30 cellular contexts compared by ENCODE assay signal in the genomic region with DNA sequence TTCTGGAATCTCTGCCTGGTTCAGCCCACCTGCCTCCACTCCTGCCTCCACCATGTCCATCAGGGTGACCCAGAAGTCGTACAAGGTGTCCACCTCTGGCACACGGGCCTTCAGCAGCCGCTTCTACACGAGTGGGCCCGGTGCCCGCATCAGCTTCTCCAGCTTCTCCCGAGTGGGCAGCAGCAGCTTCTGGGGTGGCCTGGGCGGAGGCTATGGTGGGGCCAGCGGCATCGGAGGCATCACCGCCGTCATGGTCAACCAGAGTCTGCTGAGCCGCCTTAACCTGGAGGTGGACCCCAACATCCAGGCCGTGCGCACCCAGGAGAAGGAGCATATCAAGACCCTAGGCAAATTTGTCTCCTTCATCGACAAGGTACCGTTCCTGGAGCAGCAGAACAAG. TPM values are rescaled to one million over a fixed set of nuclear protein-coding genes. Genes with fewer than 3 reads are reported as not detected.
"Had no signal": no experiment of that assay in that cellular context is flagged by ENCODE, and none has a peak within 500 bp of the region (broad histone marks: within the 10 kb centered on the region; RNA-seq: fewer than 3 reads in every experiment).

No MANE protein-coding gene starts in this region.

- H3K27ac ChIP-seq: colonic mucosa, epithelial cell of prostate, esophagus squamous epithelium, gastrocnemius medialis, heart right ventricle, left lung, lower lobe of right lung had no signal

- ATAC-seq: effector memory CD8-positive, alpha-beta T cell; esophagus mucosa; gastrocnemius medialis; heart right ventricle; left lung; left ventricle myocardium superior; lower lobe of right lung; mucosa of descending colon had no signal

- DNase-seq: colonic mucosa; cortex of kidney; effector CD8-positive, alpha-beta T cell; effector memory CD8-positive, alpha-beta T cell; erythroblast; esophagus squamous epithelium; foreskin fibroblast; foreskin melanocyte; gastrocnemius medialis; glutamatergic neuron; head of caudate nucleus; heart right ventricle; hippocampal formation; kidney glomerular epithelial cell; left ventricle myocardium superior; lower lobe of right lung; mesenchymal stem cell; mucosa of descending colon had no signal

- H3K27me3 ChIP-seq: colonic mucosa, esophagus squamous epithelium, gastrocnemius medialis, heart right ventricle, left lung had no signal

- FAIRE-seq: endometrium, islet of Langerhans, keratinocyte had no signal

- H3K4me3 ChIP-seq: colonic mucosa, esophagus squamous epithelium, gastrocnemius medialis, heart right ventricle, left lung, lower lobe of right lung, mucosa of descending colon had no signal

- H3K4me1 ChIP-seq: colonic mucosa, esophagus squamous epithelium, gastrocnemius medialis, heart right ventricle, left lung, lower lobe of right lung had no signal

- H3K36me3 ChIP-seq: colonic mucosa, esophagus squamous epithelium, gastrocnemius medialis, heart right ventricle, left lung, lower lobe of right lung had no signal

- H3K9me3 ChIP-seq: colonic mucosa, esophagus squamous epithelium, gastrocnemius medialis, heart right ventricle, left lung, lower lobe of right lung, mucosa of descending colon had no signal

RNA-seq across cellular contexts. Expression of a gene that starts 28.4 kb away (rescaled TPM):
- total RNA-seq: chondrocyte, dermis microvascular lymphatic vessel endothelial cell, gastrocnemius medialis, glomerular endothelial cell, left lung, left ventricle myocardium superior, lower lobe of right lung, lung microvascular endothelial cell, mesenteric fat pad, myocyte had no signal
- polyA plus RNA-seq: heart right ventricle had no signal
